In the genomic region with DNA sequence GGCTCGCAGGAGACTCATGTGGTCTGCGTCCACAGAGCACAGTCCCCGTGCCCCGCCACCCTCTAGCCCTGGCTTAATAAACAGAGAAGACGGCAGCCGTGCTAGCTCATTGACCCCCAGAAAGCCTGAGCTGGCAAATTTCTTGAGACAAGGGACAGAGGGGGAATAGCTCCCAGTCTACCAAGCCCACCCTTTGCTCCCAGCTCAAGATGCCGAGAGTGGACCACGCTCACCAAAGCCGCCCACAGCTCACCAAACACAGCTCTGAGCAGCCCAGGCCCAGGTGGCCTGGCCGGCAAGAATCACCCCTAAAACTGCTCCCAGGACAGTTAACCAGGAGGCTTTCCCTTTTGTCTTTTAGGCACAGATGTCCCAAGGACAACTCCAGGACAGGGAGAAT, we compare ENCODE assay signal across 1 cellular context.
TF ChIP-seq lines count a peak whose summit lies in the region.

No MANE protein-coding gene starts in this region.

TF ChIP-seq in WTC11, 78 proteins besides CTCF, POLR2A, EP300 and RAD21:
- no peak for TF ChIP-seq KAT7 (CRISPR knock-in tag; IDR thresholded peaks at IDR 0.05; ENCODE audit: borderline replicate concordance)
- TF ChIP-seq CREM (CRISPR knock-in tag; IDR thresholded peaks at IDR 0.05): no peak
- TF ChIP-seq OVOL2 (CRISPR knock-in tag; IDR thresholded peaks at IDR 0.05; ENCODE audit: borderline replicate concordance): no peak
- TF ChIP-seq RORB (CRISPR knock-in tag; IDR thresholded peaks at IDR 0.05): no peak
- no peak for TF ChIP-seq ZNF138 (CRISPR knock-in tag; conservative IDR thresholded peaks at IDR 0.05)
- no peak for TF ChIP-seq HMGA2 (CRISPR knock-in tag; IDR thresholded peaks at IDR 0.05)
- no peak for TF ChIP-seq ATF1 (CRISPR knock-in tag; IDR thresholded peaks at IDR 0.05)
